ENCODE assay signal across 8 cellular contexts in the genomic region with DNA sequence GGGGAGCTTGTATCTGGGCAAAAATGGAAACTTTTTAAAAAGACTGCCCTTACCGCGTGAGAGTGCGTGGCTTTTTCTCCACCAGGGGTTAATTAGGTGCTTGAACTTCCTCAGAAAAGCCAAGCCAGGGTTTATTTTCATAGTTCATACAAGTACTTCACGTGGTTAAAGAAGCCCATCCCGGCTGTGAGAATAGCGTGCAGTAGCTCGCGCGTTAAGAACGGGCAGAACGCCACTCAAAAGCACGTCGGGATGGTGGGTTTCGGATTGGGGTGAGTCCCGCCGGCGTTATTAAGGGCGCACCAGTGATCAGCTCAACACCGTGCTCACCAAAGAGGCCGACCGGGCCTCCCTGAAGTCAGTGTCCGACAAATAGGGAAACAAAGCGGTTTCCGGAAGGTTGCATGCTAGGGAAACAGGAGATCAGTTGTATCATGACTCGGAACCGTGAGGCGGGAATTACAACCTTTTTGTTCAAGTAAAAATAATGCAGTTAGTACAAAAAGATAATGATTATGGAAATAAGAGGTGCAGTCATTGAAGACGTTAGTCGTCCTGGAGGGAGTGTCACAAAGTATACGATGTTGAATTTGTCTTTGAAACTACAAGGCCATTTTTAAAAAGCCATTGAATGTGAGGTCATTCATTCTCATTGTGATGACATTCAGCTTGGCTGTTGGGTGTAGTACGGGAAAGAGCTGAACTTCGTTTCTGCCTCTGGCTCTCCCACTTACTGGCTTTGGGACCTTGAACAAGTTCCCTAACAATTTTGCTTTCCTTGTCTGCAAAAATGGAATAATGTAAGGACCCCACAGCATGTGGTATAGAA. TPM values are rescaled to one million over a fixed set of nuclear protein-coding genes. Genes with fewer than 3 reads are reported as not detected.
A peak's percentile ranks its signal among the peaks of the same experiment; 100 is the strongest.
DNase-seq lines count a peak whose midpoint lies in the region; ATAC-seq and TF ChIP-seq lines count a peak whose summit lies in the region.

No MANE protein-coding gene starts in this region.

- no peaks in the 10 kb centered on the region for H3K27me3 ChIP-seq in SJSA1 (replicated peaks)

- peak overlapping the region; percentile 83 for H3K27ac ChIP-seq in SJSA1

- H3K4me3 ChIP-seq in SJSA1 (peak overlapping the region; percentile 75), cardiac fibroblast (replicated peaks in 1 of 2; ENCODE audit: low read depth in 2 of 2, low read length in 2 of 2) (peak overlapping the region; percentile 57)

- H3K36me3 ChIP-seq in SJSA1 = no peaks in the 10 kb centered on the region

- ATAC-seq in GM21515 (IDR thresholded peaks at IDR 0.05; ENCODE audit: unreplicated experiment) (peak; percentile 18), left lobe of liver (peak; percentile 21)

- TF ChIP-seq CTCF in cardiac fibroblast (IDR thresholded peaks at IDR 0.05; ENCODE audit: low read depth, low read length) = no peak

- DNase-seq in GDM1 (lab: John Stamatoyannopoulos, UW) (peak; percentile 39), HS-5 (ENCODE audit: low read depth) (peak; percentile 9), SJSA1 (ENCODE audit: low read depth in 1 of 2, low spot score in 2 of 2) (peak in 1 of 2 experiments; percentile 63), cardiac fibroblast (ENCODE audit: low read depth in 2 of 2) (no peak), left lobe of liver (ENCODE audit: low spot score) (peak; percentile 63)
- DNase-seq in stimulated activated CD8-positive, alpha-beta memory T cell treated with anti-CD3 and anti-CD28 coated beads, Interleukin-15, amount 100 ng/mL, for 48 hours (ENCODE audit: low read depth in 2 of 2) = peak; percentile 4 to 17
- no peak for DNase-seq in central memory CD4-positive, alpha-beta T cell

- no peaks in the 10 kb centered on the region for H3K9me3 ChIP-seq in SJSA1 (replicated peaks)

- H3K4me1 ChIP-seq in SJSA1 (replicated peaks) = peaks cover 12% of the 10 kb centered on the region

RNA-seq across cellular contexts. Expression of gene SETD9, which starts 0.9 kb away (rescaled TPM):
- 17.8 and 24.3 TPM in 2 replicates for total RNA-seq in SJSA1 (2014; rRNA removed; shearing (Covaris generic))
- 7.1 TPM for total RNA-seq in left lobe of liver

RNA-seq across cellular contexts. Expression of gene MIER3, which starts 41.6 kb away (rescaled TPM):
- total RNA-seq in SJSA1 (2014; rRNA removed; shearing (Covaris generic)) = 25.1 and 47.5 TPM in 2 replicates
- total RNA-seq in left lobe of liver = 8.9 TPM

Comparison
In these comparisons a context has a peak if more than half of its experiments do, and no peak if none do; other contexts are left out.
1. DNase-seq: peak in GDM1 (single experiment), HS-5 (single experiment), left lobe of liver (single experiment) and stimulated activated CD8-positive, alpha-beta memory T cell treated with anti-CD3 and anti-CD28 coated beads, Interleukin-15, amount 100 ng/mL, for 48 hours (2 of 2); none in cardiac fibroblast (0 of 2) and central memory CD4-positive, alpha-beta T cell (single experiment).